Comparison of ENCODE assay signal across 9 cellular contexts in the genomic region with DNA sequence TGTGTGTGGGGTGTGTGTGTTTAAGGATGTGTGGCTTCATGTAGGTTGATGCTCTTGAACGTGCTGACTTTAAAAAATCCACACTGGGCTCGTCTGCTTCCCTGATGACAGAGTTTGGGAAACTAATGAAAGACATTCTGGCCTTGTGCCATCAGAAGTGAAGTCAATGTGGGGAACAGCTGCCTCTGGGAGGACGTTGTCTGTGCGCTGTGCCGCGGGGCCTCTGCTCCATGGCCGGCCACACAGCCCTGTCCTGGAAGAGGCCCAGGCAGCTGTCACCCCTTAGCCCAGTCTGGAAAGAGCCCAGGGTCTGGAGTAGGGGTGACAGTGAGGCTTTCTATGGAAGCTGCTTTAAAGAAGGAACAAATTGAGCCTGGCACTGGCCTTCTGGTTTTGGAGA.
DNase-seq lines count a peak whose midpoint lies in the region; TF ChIP-seq lines count a peak whose summit lies in the region.
"Had no signal": no experiment of that assay in that cellular context is flagged by ENCODE, and none has a peak within 500 bp of the region (broad histone marks: within the 10 kb centered on the region; RNA-seq: fewer than 3 reads in every experiment).

No MANE protein-coding gene starts in this region.

- H3K27ac ChIP-seq in esophagus squamous epithelium (peak overlapping the region in 3 of 4 donors; percentile 34 to 49 (median 35)), osteoblast (ENCODE audit: low read depth, low read length) (no peak overlapping the region)
- H3K27ac ChIP-seq: breast epithelium had no signal

- H3K9me3 ChIP-seq in esophagus squamous epithelium = no peaks in the 10 kb centered on the region
- no peaks in the 10 kb centered on the region for H3K9me3 ChIP-seq in osteoblast (ENCODE audit: low read depth, low read length)
- H3K9me3 ChIP-seq: breast epithelium had no signal

- H3K27me3 ChIP-seq in esophagus squamous epithelium (no peaks in the 10 kb centered on the region), osteoblast (ENCODE audit: insufficient read depth, low read length) (no peaks in the 10 kb centered on the region)
- H3K27me3 ChIP-seq: breast epithelium had no signal

- no peaks in the 10 kb centered on the region for H3K36me3 ChIP-seq in esophagus squamous epithelium
- no peaks in the 10 kb centered on the region for H3K36me3 ChIP-seq in osteoblast (ENCODE audit: insufficient read depth, low read length)
- H3K36me3 ChIP-seq: breast epithelium had no signal

- H3K79me2 ChIP-seq in osteoblast (ENCODE audit: insufficient read depth, low read length) = peaks cover 80% of the 10 kb centered on the region

- no peak for TF ChIP-seq POLR2A in esophagus squamous epithelium (IDR thresholded peaks at IDR 0.05)

- 10 to 12% methylated on average over 2 to 5 of the region's 7 CpGs for WGBS in esophagus squamous epithelium, 2 donors

- peak; percentile 32 for DNase-seq in DMS53 treated with DMSO at 0.1 percent for 48 hours (lab: John Stamatoyannopoulos, UW; ENCODE audit: unreplicated experiment)
- DNase-seq in NCI-H345 treated with DMSO at 0.1 percent for 48 hours (lab: John Stamatoyannopoulos, UW; ENCODE audit: unreplicated experiment) = peak; percentile 15
- DNase-seq in esophagus squamous epithelium (lab: John Stamatoyannopoulos, UW) = no peak
- peak; percentile 74 for DNase-seq in osteoblast (ENCODE audit: insufficient read length, low spot score, missing footprints)
- DNase-seq in NCI-H1048 (lab: John Stamatoyannopoulos, UW) = no peak
- DNase-seq in hepatic stellate cell (ENCODE audit: low spot score) = no peak
- DNase-seq in activated CD4-positive, alpha-beta T cell treated with anti-CD3 and anti-CD28 coated beads, Interleukin-2, amount 50 U/mL, for 4 hours = no peak
- DNase-seq in occipital lobe (lab: John Stamatoyannopoulos, UW) = no peak

- no peak overlapping the region for H2AFZ ChIP-seq in osteoblast (ENCODE audit: low read length)

- peaks cover 78% of the 10 kb centered on the region for H4K20me1 ChIP-seq in osteoblast (ENCODE audit: insufficient read depth, low read length)

- intact Hi-C loops in esophagus squamous epithelium (cut with DNase I) = no loop called here

- no peak for TF ChIP-seq CTCF in esophagus squamous epithelium (IDR thresholded peaks at IDR 0.05)
- no peak for TF ChIP-seq CTCF in osteoblast (IDR thresholded peaks at IDR 0.05; ENCODE audit: extremely low read depth, low read depth, low read length)

- H3K4me1 ChIP-seq in esophagus squamous epithelium (peaks cover 19 to 44% (median 23%) of the 10 kb centered on the region in 3 donors), osteoblast (ENCODE audit: insufficient read depth, low read length) (no peaks in the 10 kb centered on the region)
- H3K4me1 ChIP-seq: breast epithelium had no signal

- H3K4me3 ChIP-seq in esophagus squamous epithelium = no peak overlapping the region
- no peak overlapping the region for H3K4me3 ChIP-seq in osteoblast (ENCODE audit: insufficient read depth, low read length)
- H3K4me3 ChIP-seq: breast epithelium had no signal

- no peak overlapping the region for H3K4me2 ChIP-seq in osteoblast (ENCODE audit: insufficient read depth, low read length)

Comparison
In these comparisons a context has a peak if more than half of its experiments do, and no peak if none do; other contexts are left out.
1. DNase-seq: peak in DMS53 treated with DMSO at 0.1 percent for 48 hours (single experiment), NCI-H345 treated with DMSO at 0.1 percent for 48 hours (single experiment) and osteoblast (single experiment); none in esophagus squamous epithelium (single experiment), NCI-H1048 (single experiment), hepatic stellate cell (single experiment), activated CD4-positive, alpha-beta T cell treated with anti-CD3 and anti-CD28 coated beads, Interleukin-2, amount 50 U/mL, for 4 hours (0 of 2) and occipital lobe (single experiment).